Comparison of ENCODE assay signal across 12 cellular contexts in genomic region chr2:236338495-236339184, GRCh38.
DNase-seq lines count a peak whose midpoint lies in the region; ATAC-seq and TF ChIP-seq lines count a peak whose summit lies in the region.
"Had no signal": no experiment of that assay in that cellular context is flagged by ENCODE, and none has a peak within 500 bp of the region (broad histone marks: within the 10 kb centered on the region; RNA-seq: fewer than 3 reads in every experiment).

No MANE protein-coding gene starts in this region.

- no peaks in the 10 kb centered on the region for H4K20me1 ChIP-seq in GM23248 (ENCODE audit: insufficient read depth)

- intact Hi-C loops in left ventricle myocardium inferior (cut with micrococcal nuclease) = no loop called here

- H3K9ac ChIP-seq in GM23248 = no peak overlapping the region

- in situ Hi-C loops in GM23248 (cut with MboI) = no loop called here

- H3K4me3 ChIP-seq in GM23248 (no peak overlapping the region), left ventricle myocardium inferior (no peak overlapping the region)
- H3K4me3 ChIP-seq: vagina had no signal

- H3K27me3 ChIP-seq in GM23248 (replicated peaks; ENCODE audit: insufficient read depth) (peaks cover 14% of the 10 kb centered on the region; the same call in 1 of the 2 replicates), left ventricle myocardium inferior (ENCODE audit: low read depth) (no peaks in the 10 kb centered on the region)
- H3K27me3 ChIP-seq: vagina had no signal

- H3K27me3 Mint-ChIP-seq in neural crest cell (ENCODE audit: low read depth) (no peaks in the 10 kb centered on the region), T-helper 17 cell (peaks cover 51% of the 10 kb centered on the region)

- DNase-seq in GM23248 (peak; percentile 50), SKM-1 treated with dmso at 0.1 percent for 144 hours (lab: John Stamatoyannopoulos, UW; ENCODE audit: unreplicated experiment) (peak; percentile 19), left ventricle myocardium inferior (no peak), neural crest cell (ENCODE audit: low read depth, low spot score) (no peak), NCI-H1092 treated with DMSO at 0.1 percent for 48 hours (lab: John Stamatoyannopoulos, UW) (no peak), T-helper 17 cell (no peak), NCI-H82 (lab: John Stamatoyannopoulos, UW) (no peak)
- DNase-seq: activated effector memory CD4-positive, alpha-beta T cell treated with anti-CD3 and anti-CD28 coated beads, Interleukin-2, amount 50 U/mL, for 16 hours; hippocampal formation; MM.1S had no signal

- H3K4me2 ChIP-seq in GM23248 (ENCODE audit: unreplicated experiment) = no peak overlapping the region

- H3K27ac Mint-ChIP-seq in neural crest cell (ENCODE audit: unreplicated experiment) (peak overlapping the region; percentile 2), T-helper 17 cell (no peak overlapping the region)

- no peak overlapping the region for H2AFZ ChIP-seq in GM23248

- no peaks in the 10 kb centered on the region for H3K4me1 ChIP-seq in GM23248 (ENCODE audit: insufficient read depth)
- H3K4me1 ChIP-seq in left ventricle myocardium inferior = peaks cover 65% of the 10 kb centered on the region

- WGBS in GM23248 (ENCODE audit: low coverage in 1 of 2, low lambda C conversion rate in 2 of 2, missing lambda C conversion rate in 2 of 2), 2 experiments = 27% methylated on average over 11 to 12 of the region's 12 CpGs

- H3K9me2 ChIP-seq in GM23248 (ENCODE audit: insufficient read depth) = no peaks in the 10 kb centered on the region

- H3K4me3 Mint-ChIP-seq in neural crest cell = peak overlapping the region; percentile 2
- no peak overlapping the region for H3K4me3 Mint-ChIP-seq in T-helper 17 cell

- H3K36me3 Mint-ChIP-seq in neural crest cell (ENCODE audit: low read depth) (peaks cover 10% of the 10 kb centered on the region), T-helper 17 cell (ENCODE audit: low read depth) (no peaks in the 10 kb centered on the region)

- H3K9me3 ChIP-seq in GM23248 (ENCODE audit: low read depth) (no peaks in the 10 kb centered on the region), left ventricle myocardium inferior (replicated peaks) (no peaks in the 10 kb centered on the region), T-helper 17 cell (ENCODE audit: control insufficient read depth, low read length, poor library complexity, severe bottlenecking) (no peaks in the 10 kb centered on the region)
- H3K9me3 ChIP-seq: vagina had no signal

- no peaks in the 10 kb centered on the region for H3F3A ChIP-seq in GM23248 (ENCODE audit: insufficient read depth)

- H3K4me1 Mint-ChIP-seq in neural crest cell (peaks cover 41% of the 10 kb centered on the region), T-helper 17 cell (no peaks in the 10 kb centered on the region)

- TF ChIP-seq CTCF in left ventricle myocardium inferior (IDR thresholded peaks at IDR 0.05; ENCODE audit: borderline replicate concordance) (no peak), neural crest cell (conservative IDR thresholded peaks at IDR 0.05) (no peak)

- H3K9me3 Mint-ChIP-seq in neural crest cell = no peaks in the 10 kb centered on the region

- no peak overlapping the region for H3K27ac ChIP-seq in GM23248
- H3K27ac ChIP-seq in left ventricle myocardium inferior (replicated peaks) = peak overlapping the region; percentile 68
- H3K27ac ChIP-seq: vagina had no signal

- no peaks in the 10 kb centered on the region for H3K79me2 ChIP-seq in GM23248 (ENCODE audit: insufficient read depth)

- ATAC-seq in T-helper 17 cell = no peak
- ATAC-seq in HG02973 (IDR thresholded peaks at IDR 0.05; ENCODE audit: unreplicated experiment) = no peak

- H3K36me3 ChIP-seq in GM23248 (ENCODE audit: low read depth) (no peaks in the 10 kb centered on the region), left ventricle myocardium inferior (no peaks in the 10 kb centered on the region)
- H3K36me3 ChIP-seq: vagina had no signal

Comparison
In these comparisons a context has a peak if more than half of its experiments do, and no peak if none do; other contexts are left out.
1. DNase-seq: peak in GM23248 (single experiment) and SKM-1 treated with dmso at 0.1 percent for 144 hours (single experiment); none in left ventricle myocardium inferior (single experiment), neural crest cell (single experiment), NCI-H1092 treated with DMSO at 0.1 percent for 48 hours (single experiment), T-helper 17 cell (0 of 3) and NCI-H82 (single experiment).